ENCODE assay signal across 9 cellular contexts in the genomic region with DNA sequence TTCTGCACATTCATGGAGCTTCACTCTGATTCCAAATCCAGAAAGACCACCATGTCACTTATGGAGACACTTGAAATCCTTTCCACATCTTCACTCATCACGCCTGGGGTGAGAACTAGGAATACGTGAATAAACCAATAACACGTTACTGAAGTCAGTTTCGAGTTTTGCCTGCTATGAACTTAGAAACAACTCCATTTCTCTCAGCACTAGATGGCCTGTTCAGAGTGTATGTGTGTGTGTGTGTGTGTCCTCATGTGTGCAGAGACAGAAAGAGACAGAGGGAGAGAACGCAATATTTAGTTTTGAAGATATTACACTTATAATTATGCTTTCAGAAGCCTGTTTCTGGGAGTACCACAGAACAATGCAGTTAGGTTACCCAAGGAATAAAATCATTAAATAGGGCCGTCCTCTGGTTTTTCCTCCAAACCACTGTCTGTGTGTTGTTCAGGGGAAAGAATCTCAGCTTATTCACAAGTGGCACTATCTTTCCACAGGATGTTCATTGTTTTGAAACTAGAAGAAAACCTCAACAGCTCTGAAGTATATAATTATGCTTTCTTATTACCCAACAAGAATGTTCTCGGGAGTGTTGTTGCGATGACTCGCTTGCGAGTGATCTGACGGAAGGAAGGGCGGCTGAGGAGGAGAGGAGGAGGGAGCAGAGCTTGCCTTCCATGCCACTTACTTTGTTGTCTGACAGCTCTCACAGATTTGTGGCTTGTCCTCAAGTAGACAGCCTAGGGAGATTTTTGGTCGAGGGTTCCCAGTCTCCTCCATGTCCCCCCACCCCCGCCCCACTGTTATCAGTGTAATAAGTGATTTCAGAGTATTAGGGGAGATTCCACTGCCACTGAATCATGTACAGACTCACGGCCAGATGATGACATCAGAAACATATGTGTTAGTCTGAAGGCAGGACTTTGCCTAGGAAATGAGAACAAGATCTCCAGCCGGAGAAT.
DNase-seq lines count a peak whose midpoint lies in the region; ATAC-seq, FAIRE-seq and TF ChIP-seq lines count a peak whose summit lies in the region.
"Had no signal": no experiment of that assay in that cellular context is flagged by ENCODE, and none has a peak within 500 bp of the region (broad histone marks: within the 10 kb centered on the region; RNA-seq: fewer than 3 reads in every experiment).

No MANE protein-coding gene starts in this region.

- H3K27me3 ChIP-seq in adrenal gland (no peaks in the 10 kb centered on the region), small intestine (ENCODE audit: control insufficient read depth in 2 of 2, insufficient read depth in 2 of 2, low read length in 2 of 2) (no peaks in the 10 kb centered on the region)

- TF ChIP-seq CTCF in adrenal gland (IDR thresholded peaks at IDR 0.05) (no peak), kidney (IDR thresholded peaks at IDR 0.05; ENCODE audit: borderline replicate concordance, extremely low read depth, insufficient read depth) (no peak)

- H3K27ac ChIP-seq in adrenal gland (peak overlapping the region in 3 of 5 donors; percentile 13 to 84 (median 47)), kidney (ENCODE audit: low read depth in 2 of 2, low read length in 2 of 2) (peak overlapping the region in 1 of 2 donors; percentile 33), small intestine (ENCODE audit: low read depth in 1 of 2, low read length in 1 of 2) (peak overlapping the region in 1 of 2 donors; percentile 46)
- H3K27ac ChIP-seq: HL-60 had no signal

- H3K36me3 ChIP-seq in adrenal gland (replicated peaks in 1 of 2) (no peaks in the 10 kb centered on the region), kidney (ENCODE audit: control insufficient read depth in 1 of 2, insufficient read depth in 2 of 2, low read length in 2 of 2) (no peaks in the 10 kb centered on the region), small intestine (ENCODE audit: control insufficient read depth in 2 of 2, insufficient read depth in 2 of 2, low read length in 2 of 2) (no peaks in the 10 kb centered on the region)

- TF ChIP-seq POLR2A in adrenal gland (IDR thresholded peaks at IDR 0.05): no peak

- FAIRE-seq in kidney (lab: Jason Lieb, UNC) (no peak), small intestine (lab: Jason Lieb, UNC) (no peak)

- intact Hi-C loops in adrenal gland (cut with DNase I) (no loop called here), kidney (cut with DNase I) (no loop called here)

- no peak overlapping the region for H3K9ac ChIP-seq in kidney (ENCODE audit: low read length in 2 of 2)

- no peak for ATAC-seq in HG03469 (IDR thresholded peaks at IDR 0.05; ENCODE audit: unreplicated experiment)

- H3K9me3 ChIP-seq in adrenal gland (replicated peaks in 1 of 3) (no peaks in the 10 kb centered on the region), kidney (ENCODE audit: control insufficient read depth in 1 of 2, low read length in 2 of 2) (no peaks in the 10 kb centered on the region), small intestine (ENCODE audit: control insufficient read depth, low read depth) (no peaks in the 10 kb centered on the region)

- H3K4me1 ChIP-seq in adrenal gland (replicated peaks in 1 of 2) (no peaks in the 10 kb centered on the region), kidney (ENCODE audit: control insufficient read depth in 1 of 2, insufficient read depth in 1 of 2, low read depth in 1 of 2, low read length in 2 of 2) (no peaks in the 10 kb centered on the region), small intestine (ENCODE audit: control insufficient read depth in 2 of 2, insufficient read depth in 1 of 2, low read depth in 1 of 2, low read length in 1 of 2) (no peaks in the 10 kb centered on the region)

- H3K4me3 ChIP-seq in adrenal gland: peak overlapping the region in 1 of 4 donors; percentile 13
- no peak overlapping the region for H3K4me3 ChIP-seq in kidney (ENCODE audit: low read length in 2 of 2)
- H3K4me3 ChIP-seq in small intestine (ENCODE audit: low read depth in 1 of 2, low read length in 2 of 2): no peak overlapping the region

- peak; percentile 56 for DNase-seq in ELF-1 (ENCODE audit: low read depth, low spot score)
- DNase-seq in SW 1271 (lab: John Stamatoyannopoulos, UW): peak; percentile 38 to 69
- peak in 5 of 7 donors; percentile 31 to 58 (median 38) for DNase-seq in adrenal gland
- peak; percentile 73 for DNase-seq in kidney
- peak; percentile 41 to 56 (median 43) for DNase-seq in stimulated activated CD4-positive, alpha-beta T cell treated with anti-CD3 and anti-CD28 coated beads, TNF-alpha, amount 100 ng/mL, for 24 hours (ENCODE audit: low read depth in 3 of 3)
- no peak for DNase-seq in NCI-H1105 (lab: John Stamatoyannopoulos, UW)
- DNase-seq in small intestine: no peak

- 42 to 49% (median 46%) methylated on average over 15 to 16 of the region's 16 CpGs for WGBS in adrenal gland, 4 donors
- 40 to 51% (median 46%) methylated on average over 16 of the region's 16 CpGs for WGBS in small intestine, 3 donors

Comparison
In these comparisons a context has a peak if more than half of its experiments do, and no peak if none do; other contexts are left out.
1. DNase-seq: peak in ELF-1 (single experiment), SW 1271 (2 of 2), adrenal gland (5 of 7), kidney (single experiment) and stimulated activated CD4-positive, alpha-beta T cell treated with anti-CD3 and anti-CD28 coated beads, TNF-alpha, amount 100 ng/mL, for 24 hours (3 of 3); none in NCI-H1105 (single experiment) and small intestine (single experiment).